In the genomic region with DNA sequence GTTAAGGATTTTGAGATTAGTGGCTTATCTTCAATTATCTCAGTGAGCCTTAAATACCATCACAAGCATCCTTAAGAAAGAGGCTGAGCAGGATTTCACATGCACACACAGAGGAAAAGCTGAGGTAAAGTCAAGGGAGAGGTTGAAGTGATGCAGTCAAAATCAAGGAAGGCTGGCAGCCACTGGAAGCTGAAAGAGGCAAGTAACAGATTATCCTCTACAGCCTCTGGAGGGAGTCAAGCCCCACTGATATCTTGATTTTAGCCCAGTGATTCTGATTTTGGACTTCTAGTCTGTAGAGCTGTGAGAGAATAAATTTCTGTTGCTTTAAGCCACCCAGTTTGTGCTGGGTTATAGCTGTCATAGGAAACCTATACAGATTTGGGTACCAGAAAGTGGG, we compare ENCODE assay signal across 2 cellular contexts.
TF ChIP-seq lines count a peak whose summit lies in the region.

No MANE protein-coding gene starts in this region.

TF ChIP-seq in HCT116, 20 proteins besides CTCF, POLR2A, EP300 and RAD21 (continued from another document):
- TF ChIP-seq, protein P1, sequence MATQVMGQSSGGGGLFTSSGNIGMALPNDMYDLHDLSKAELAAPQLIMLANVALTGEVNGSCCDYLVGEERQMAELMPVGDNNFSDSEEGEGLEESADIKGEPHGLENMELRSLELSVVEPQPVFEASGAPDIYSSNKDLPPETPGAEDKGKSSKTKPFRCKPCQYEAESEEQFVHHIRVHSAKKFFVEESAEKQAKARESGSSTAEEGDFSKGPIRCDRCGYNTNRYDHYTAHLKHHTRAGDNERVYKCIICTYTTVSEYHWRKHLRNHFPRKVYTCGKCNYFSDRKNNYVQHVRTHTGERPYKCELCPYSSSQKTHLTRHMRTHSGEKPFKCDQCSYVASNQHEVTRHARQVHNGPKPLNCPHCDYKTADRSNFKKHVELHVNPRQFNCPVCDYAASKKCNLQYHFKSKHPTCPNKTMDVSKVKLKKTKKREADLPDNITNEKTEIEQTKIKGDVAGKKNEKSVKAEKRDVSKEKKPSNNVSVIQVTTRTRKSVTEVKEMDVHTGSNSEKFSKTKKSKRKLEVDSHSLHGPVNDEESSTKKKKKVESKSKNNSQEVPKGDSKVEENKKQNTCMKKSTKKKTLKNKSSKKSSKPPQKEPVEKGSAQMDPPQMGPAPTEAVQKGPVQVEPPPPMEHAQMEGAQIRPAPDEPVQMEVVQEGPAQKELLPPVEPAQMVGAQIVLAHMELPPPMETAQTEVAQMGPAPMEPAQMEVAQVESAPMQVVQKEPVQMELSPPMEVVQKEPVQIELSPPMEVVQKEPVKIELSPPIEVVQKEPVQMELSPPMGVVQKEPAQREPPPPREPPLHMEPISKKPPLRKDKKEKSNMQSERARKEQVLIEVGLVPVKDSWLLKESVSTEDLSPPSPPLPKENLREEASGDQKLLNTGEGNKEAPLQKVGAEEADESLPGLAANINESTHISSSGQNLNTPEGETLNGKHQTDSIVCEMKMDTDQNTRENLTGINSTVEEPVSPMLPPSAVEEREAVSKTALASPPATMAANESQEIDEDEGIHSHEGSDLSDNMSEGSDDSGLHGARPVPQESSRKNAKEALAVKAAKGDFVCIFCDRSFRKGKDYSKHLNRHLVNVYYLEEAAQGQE (IDR thresholded peaks at IDR 0.05; ENCODE audit: low read depth): no peak
- no peak for TF ChIP-seq POLR2AphosphoS5 (IDR thresholded peaks at IDR 0.05; ENCODE audit: low read depth, low read length)

TF ChIP-seq in WTC11, 78 proteins besides CTCF, POLR2A, EP300 and RAD21 (continued from another document):
- TF ChIP-seq, protein P2, sequence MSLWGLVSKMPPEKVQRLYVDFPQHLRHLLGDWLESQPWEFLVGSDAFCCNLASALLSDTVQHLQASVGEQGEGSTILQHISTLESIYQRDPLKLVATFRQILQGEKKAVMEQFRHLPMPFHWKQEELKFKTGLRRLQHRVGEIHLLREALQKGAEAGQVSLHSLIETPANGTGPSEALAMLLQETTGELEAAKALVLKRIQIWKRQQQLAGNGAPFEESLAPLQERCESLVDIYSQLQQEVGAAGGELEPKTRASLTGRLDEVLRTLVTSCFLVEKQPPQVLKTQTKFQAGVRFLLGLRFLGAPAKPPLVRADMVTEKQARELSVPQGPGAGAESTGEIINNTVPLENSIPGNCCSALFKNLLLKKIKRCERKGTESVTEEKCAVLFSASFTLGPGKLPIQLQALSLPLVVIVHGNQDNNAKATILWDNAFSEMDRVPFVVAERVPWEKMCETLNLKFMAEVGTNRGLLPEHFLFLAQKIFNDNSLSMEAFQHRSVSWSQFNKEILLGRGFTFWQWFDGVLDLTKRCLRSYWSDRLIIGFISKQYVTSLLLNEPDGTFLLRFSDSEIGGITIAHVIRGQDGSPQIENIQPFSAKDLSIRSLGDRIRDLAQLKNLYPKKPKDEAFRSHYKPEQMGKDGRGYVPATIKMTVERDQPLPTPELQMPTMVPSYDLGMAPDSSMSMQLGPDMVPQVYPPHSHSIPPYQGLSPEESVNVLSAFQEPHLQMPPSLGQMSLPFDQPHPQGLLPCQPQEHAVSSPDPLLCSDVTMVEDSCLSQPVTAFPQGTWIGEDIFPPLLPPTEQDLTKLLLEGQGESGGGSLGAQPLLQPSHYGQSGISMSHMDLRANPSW (CRISPR knock-in tag; conservative IDR thresholded peaks at IDR 0.05; ENCODE audit: low read depth): no peak
- TF ChIP-seq, protein P3, sequence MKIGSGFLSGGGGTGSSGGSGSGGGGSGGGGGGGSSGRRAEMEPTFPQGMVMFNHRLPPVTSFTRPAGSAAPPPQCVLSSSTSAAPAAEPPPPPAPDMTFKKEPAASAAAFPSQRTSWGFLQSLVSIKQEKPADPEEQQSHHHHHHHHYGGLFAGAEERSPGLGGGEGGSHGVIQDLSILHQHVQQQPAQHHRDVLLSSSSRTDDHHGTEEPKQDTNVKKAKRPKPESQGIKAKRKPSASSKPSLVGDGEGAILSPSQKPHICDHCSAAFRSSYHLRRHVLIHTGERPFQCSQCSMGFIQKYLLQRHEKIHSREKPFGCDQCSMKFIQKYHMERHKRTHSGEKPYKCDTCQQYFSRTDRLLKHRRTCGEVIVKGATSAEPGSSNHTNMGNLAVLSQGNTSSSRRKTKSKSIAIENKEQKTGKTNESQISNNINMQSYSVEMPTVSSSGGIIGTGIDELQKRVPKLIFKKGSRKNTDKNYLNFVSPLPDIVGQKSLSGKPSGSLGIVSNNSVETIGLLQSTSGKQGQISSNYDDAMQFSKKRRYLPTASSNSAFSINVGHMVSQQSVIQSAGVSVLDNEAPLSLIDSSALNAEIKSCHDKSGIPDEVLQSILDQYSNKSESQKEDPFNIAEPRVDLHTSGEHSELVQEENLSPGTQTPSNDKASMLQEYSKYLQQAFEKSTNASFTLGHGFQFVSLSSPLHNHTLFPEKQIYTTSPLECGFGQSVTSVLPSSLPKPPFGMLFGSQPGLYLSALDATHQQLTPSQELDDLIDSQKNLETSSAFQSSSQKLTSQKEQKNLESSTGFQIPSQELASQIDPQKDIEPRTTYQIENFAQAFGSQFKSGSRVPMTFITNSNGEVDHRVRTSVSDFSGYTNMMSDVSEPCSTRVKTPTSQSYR (CRISPR knock-in tag; IDR thresholded peaks at IDR 0.05): no peak
- TF ChIP-seq ZNF232 (CRISPR knock-in tag; IDR thresholded peaks at IDR 0.05) (no peak), ESRRA (CRISPR knock-in tag; IDR thresholded peaks at IDR 0.05; ENCODE audit: borderline replicate concordance) (no peak), TEAD4 (CRISPR knock-in tag; IDR thresholded peaks at IDR 0.05) (no peak), KAT7 (CRISPR knock-in tag; IDR thresholded peaks at IDR 0.05; ENCODE audit: borderline replicate concordance) (no peak), ZNF121 (CRISPR knock-in tag; IDR thresholded peaks at IDR 0.05) (no peak), FOXP1 (CRISPR knock-in tag; IDR thresholded peaks at IDR 0.05; ENCODE audit: borderline replicate concordance) (no peak)
- TF ChIP-seq, protein P4, sequence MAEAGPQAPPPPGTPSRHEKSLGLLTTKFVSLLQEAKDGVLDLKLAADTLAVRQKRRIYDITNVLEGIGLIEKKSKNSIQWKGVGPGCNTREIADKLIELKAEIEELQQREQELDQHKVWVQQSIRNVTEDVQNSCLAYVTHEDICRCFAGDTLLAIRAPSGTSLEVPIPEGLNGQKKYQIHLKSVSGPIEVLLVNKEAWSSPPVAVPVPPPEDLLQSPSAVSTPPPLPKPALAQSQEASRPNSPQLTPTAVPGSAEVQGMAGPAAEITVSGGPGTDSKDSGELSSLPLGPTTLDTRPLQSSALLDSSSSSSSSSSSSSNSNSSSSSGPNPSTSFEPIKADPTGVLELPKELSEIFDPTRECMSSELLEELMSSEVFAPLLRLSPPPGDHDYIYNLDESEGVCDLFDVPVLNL (CRISPR knock-in tag; IDR thresholded peaks at IDR 0.05; ENCODE audit: borderline replicate concordance, low read depth): no peak
- TF ChIP-seq, protein P5, sequence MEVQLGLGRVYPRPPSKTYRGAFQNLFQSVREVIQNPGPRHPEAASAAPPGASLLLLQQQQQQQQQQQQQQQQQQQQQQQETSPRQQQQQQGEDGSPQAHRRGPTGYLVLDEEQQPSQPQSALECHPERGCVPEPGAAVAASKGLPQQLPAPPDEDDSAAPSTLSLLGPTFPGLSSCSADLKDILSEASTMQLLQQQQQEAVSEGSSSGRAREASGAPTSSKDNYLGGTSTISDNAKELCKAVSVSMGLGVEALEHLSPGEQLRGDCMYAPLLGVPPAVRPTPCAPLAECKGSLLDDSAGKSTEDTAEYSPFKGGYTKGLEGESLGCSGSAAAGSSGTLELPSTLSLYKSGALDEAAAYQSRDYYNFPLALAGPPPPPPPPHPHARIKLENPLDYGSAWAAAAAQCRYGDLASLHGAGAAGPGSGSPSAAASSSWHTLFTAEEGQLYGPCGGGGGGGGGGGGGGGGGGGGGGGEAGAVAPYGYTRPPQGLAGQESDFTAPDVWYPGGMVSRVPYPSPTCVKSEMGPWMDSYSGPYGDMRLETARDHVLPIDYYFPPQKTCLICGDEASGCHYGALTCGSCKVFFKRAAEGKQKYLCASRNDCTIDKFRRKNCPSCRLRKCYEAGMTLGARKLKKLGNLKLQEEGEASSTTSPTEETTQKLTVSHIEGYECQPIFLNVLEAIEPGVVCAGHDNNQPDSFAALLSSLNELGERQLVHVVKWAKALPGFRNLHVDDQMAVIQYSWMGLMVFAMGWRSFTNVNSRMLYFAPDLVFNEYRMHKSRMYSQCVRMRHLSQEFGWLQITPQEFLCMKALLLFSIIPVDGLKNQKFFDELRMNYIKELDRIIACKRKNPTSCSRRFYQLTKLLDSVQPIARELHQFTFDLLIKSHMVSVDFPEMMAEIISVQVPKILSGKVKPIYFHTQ (CRISPR knock-in tag; IDR thresholded peaks at IDR 0.05): no peak
- TF ChIP-seq, protein P6, sequence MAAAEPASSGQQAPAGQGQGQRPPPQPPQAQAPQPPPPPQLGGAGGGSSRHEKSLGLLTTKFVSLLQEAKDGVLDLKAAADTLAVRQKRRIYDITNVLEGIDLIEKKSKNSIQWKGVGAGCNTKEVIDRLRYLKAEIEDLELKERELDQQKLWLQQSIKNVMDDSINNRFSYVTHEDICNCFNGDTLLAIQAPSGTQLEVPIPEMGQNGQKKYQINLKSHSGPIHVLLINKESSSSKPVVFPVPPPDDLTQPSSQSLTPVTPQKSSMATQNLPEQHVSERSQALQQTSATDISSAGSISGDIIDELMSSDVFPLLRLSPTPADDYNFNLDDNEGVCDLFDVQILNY (CRISPR knock-in tag; IDR thresholded peaks at IDR 0.05): no peak
- TF ChIP-seq, protein P7, sequence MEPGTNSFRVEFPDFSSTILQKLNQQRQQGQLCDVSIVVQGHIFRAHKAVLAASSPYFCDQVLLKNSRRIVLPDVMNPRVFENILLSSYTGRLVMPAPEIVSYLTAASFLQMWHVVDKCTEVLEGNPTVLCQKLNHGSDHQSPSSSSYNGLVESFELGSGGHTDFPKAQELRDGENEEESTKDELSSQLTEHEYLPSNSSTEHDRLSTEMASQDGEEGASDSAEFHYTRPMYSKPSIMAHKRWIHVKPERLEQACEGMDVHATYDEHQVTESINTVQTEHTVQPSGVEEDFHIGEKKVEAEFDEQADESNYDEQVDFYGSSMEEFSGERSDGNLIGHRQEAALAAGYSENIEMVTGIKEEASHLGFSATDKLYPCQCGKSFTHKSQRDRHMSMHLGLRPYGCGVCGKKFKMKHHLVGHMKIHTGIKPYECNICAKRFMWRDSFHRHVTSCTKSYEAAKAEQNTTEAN (CRISPR knock-in tag; IDR thresholded peaks at IDR 0.05): no peak
